ENCODE assay signal across 1 cellular context in the genomic region with DNA sequence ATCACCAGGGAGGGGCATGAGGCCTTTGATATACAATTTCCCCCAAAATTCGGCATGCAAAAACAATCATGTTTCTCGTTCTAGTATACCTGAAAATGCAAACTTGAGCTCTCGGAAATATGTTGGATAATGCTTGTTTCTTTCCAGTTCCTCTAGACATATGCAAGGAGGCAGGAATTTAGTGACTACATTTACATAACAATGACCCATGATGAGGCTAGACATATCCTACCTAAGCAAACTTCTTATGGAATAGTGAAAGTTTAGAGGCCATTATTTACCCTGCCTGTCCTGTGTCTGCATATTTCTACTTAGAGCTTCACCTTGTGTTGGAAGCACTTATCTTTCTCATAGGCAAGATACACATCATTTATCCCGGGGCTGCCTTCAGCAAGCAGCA.
TF ChIP-seq lines count a peak whose summit lies in the region.

No MANE protein-coding gene starts in this region.

TF ChIP-seq in WTC11, 78 proteins besides CTCF, POLR2A, EP300 and RAD21 (continued from another document):
- TF ChIP-seq, protein P1, sequence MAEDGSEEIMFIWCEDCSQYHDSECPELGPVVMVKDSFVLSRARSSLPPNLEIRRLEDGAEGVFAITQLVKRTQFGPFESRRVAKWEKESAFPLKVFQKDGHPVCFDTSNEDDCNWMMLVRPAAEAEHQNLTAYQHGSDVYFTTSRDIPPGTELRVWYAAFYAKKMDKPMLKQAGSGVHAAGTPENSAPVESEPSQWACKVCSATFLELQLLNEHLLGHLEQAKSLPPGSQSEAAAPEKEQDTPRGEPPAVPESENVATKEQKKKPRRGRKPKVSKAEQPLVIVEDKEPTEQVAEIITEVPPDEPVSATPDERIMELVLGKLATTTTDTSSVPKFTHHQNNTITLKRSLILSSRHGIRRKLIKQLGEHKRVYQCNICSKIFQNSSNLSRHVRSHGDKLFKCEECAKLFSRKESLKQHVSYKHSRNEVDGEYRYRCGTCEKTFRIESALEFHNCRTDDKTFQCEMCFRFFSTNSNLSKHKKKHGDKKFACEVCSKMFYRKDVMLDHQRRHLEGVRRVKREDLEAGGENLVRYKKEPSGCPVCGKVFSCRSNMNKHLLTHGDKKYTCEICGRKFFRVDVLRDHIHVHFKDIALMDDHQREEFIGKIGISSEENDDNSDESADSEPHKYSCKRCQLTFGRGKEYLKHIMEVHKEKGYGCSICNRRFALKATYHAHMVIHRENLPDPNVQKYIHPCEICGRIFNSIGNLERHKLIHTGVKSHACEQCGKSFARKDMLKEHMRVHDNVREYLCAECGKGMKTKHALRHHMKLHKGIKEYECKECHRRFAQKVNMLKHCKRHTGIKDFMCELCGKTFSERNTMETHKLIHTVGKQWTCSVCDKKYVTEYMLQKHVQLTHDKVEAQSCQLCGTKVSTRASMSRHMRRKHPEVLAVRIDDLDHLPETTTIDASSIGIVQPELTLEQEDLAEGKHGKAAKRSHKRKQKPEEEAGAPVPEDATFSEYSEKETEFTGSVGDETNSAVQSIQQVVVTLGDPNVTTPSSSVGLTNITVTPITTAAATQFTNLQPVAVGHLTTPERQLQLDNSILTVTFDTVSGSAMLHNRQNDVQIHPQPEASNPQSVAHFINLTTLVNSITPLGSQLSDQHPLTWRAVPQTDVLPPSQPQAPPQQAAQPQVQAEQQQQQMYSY (CRISPR knock-in tag; IDR thresholded peaks at IDR 0.05), result no peak
- TF ChIP-seq, protein P2, sequence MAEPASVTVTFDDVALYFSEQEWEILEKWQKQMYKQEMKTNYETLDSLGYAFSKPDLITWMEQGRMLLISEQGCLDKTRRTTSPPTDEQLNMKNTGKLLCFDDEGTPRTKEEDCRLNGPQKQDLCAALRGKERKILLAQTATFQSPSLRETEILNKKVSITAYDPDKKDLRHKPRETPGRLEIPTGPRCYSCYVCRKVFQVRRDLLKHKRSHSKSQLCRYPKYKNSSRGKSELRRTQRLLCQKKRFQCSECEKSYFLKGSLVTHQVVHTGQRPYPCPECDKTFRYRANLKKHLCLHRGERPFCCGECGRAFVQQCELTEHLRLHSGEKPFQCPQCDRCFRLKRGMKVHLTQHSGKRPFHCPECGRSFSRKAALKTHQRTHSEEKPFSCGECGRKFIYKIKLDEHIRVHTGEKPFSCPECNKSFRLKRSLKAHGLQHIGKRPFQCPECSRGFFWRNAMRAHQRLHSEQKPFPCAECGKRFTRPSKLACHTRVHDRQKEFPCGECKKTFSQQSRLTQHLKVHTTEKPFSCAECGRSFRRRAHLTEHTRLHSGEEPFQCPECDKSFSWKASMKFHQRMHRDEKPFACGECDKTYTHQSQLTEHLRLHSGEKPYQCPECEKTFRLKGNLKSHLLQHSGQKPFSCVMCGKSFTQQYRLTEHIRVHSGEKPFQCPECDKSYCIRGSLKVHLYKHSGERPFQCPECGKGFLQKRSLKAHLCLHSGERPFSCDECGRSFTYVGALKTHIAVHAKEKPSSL (CRISPR knock-in tag; conservative IDR thresholded peaks at IDR 0.05), result no peak
- TF ChIP-seq MXD4 (CRISPR knock-in tag; IDR thresholded peaks at IDR 0.05; ENCODE audit: borderline replicate concordance) (no peak), PRRX2 (CRISPR knock-in tag; IDR thresholded peaks at IDR 0.05) (no peak), ETV6 (CRISPR knock-in tag; IDR thresholded peaks at IDR 0.05) (no peak), TP53 (CRISPR knock-in tag; IDR thresholded peaks at IDR 0.05) (no peak), ATF3 (CRISPR knock-in tag; conservative IDR thresholded peaks at IDR 0.05) (no peak), EMX1 (CRISPR knock-in tag; IDR thresholded peaks at IDR 0.05) (no peak), RELA (CRISPR knock-in tag; IDR thresholded peaks at IDR 0.05; ENCODE audit: borderline replicate concordance) (no peak), CREM (CRISPR knock-in tag; IDR thresholded peaks at IDR 0.05) (no peak), ATF1 (CRISPR knock-in tag; IDR thresholded peaks at IDR 0.05) (no peak)
- TF ChIP-seq, protein P3, sequence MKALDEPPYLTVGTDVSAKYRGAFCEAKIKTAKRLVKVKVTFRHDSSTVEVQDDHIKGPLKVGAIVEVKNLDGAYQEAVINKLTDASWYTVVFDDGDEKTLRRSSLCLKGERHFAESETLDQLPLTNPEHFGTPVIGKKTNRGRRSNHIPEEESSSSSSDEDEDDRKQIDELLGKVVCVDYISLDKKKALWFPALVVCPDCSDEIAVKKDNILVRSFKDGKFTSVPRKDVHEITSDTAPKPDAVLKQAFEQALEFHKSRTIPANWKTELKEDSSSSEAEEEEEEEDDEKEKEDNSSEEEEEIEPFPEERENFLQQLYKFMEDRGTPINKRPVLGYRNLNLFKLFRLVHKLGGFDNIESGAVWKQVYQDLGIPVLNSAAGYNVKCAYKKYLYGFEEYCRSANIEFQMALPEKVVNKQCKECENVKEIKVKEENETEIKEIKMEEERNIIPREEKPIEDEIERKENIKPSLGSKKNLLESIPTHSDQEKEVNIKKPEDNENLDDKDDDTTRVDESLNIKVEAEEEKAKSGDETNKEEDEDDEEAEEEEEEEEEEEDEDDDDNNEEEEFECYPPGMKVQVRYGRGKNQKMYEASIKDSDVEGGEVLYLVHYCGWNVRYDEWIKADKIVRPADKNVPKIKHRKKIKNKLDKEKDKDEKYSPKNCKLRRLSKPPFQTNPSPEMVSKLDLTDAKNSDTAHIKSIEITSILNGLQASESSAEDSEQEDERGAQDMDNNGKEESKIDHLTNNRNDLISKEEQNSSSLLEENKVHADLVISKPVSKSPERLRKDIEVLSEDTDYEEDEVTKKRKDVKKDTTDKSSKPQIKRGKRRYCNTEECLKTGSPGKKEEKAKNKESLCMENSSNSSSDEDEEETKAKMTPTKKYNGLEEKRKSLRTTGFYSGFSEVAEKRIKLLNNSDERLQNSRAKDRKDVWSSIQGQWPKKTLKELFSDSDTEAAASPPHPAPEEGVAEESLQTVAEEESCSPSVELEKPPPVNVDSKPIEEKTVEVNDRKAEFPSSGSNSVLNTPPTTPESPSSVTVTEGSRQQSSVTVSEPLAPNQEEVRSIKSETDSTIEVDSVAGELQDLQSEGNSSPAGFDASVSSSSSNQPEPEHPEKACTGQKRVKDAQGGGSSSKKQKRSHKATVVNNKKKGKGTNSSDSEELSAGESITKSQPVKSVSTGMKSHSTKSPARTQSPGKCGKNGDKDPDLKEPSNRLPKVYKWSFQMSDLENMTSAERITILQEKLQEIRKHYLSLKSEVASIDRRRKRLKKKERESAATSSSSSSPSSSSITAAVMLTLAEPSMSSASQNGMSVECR (CRISPR knock-in tag; IDR thresholded peaks at IDR 0.05; ENCODE audit: borderline replicate concordance), result no peak
- TF ChIP-seq, protein P4, sequence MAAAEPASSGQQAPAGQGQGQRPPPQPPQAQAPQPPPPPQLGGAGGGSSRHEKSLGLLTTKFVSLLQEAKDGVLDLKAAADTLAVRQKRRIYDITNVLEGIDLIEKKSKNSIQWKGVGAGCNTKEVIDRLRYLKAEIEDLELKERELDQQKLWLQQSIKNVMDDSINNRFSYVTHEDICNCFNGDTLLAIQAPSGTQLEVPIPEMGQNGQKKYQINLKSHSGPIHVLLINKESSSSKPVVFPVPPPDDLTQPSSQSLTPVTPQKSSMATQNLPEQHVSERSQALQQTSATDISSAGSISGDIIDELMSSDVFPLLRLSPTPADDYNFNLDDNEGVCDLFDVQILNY (CRISPR knock-in tag; IDR thresholded peaks at IDR 0.05), result no peak
